Comparison of ENCODE assay signal across 8 cellular contexts in the genomic region with DNA sequence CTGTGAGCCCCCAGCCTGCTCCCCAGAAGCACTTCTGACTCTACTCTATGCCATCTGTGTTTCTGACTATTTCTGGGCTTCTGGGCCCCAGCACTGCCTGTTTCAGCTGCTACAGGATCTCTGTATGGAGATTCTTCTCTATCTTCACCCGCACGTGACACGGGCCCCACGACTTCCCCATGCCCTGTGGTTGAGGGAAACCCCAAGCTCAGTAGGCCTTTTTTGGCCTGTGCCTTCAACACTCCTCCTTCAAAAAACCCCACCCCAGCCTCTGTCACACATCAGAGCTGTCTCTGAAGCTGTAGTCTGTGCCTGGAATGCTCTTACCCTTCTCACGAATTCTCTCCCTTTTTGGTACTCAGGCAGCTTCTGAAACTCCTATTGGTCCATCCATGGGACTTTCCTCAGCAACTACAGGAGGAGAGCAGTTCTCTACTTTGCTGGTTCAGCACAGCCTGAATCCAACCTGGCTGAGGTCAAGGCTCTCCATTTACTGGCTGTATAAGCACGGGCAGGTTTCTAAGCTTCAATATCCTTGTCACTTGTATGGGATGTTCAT. TPM values are rescaled to one million over a fixed set of nuclear protein-coding genes. Genes with fewer than 3 reads are reported as not detected.
DNase-seq lines count a peak whose midpoint lies in the region; ATAC-seq and TF ChIP-seq lines count a peak whose summit lies in the region.

No MANE protein-coding gene starts in this region.

- H3K27ac Mint-ChIP-seq in activated naive CD8-positive, alpha-beta T cell treated with anti-CD3 and anti-CD28 coated beads, Interleukin-2, amount 50 U/mL, for 24 hours, result peak overlapping the region; percentile 50
- H3K27ac Mint-ChIP-seq in nephron progenitor cell, result no peak overlapping the region
- H3K27ac Mint-ChIP-seq in type B pancreatic cell, result no peak overlapping the region

- TF ChIP-seq CTCF in nephron progenitor cell (IDR thresholded peaks at IDR 0.05) (no peak), type B pancreatic cell (conservative IDR thresholded peaks at IDR 0.05) (no peak)

- no peaks in the 10 kb centered on the region for H3K36me3 Mint-ChIP-seq in activated naive CD8-positive, alpha-beta T cell treated with anti-CD3 and anti-CD28 coated beads, Interleukin-2, amount 50 U/mL, for 24 hours (ENCODE audit: low read depth)
- H3K36me3 Mint-ChIP-seq in nephron progenitor cell (ENCODE audit: low read depth), result peaks cover 4% of the 10 kb centered on the region
- peaks cover 3% of the 10 kb centered on the region for H3K36me3 Mint-ChIP-seq in type B pancreatic cell

- peak overlapping the region; percentile 28 for H3K4me3 Mint-ChIP-seq in activated naive CD8-positive, alpha-beta T cell treated with anti-CD3 and anti-CD28 coated beads, Interleukin-2, amount 50 U/mL, for 24 hours
- H3K4me3 Mint-ChIP-seq in nephron progenitor cell (peak overlapping the region; percentile 6), type B pancreatic cell (peak overlapping the region; percentile 46)

- peaks cover 28% of the 10 kb centered on the region for H3K4me1 Mint-ChIP-seq in activated naive CD8-positive, alpha-beta T cell treated with anti-CD3 and anti-CD28 coated beads, Interleukin-2, amount 50 U/mL, for 24 hours
- peaks cover 25% of the 10 kb centered on the region for H3K4me1 Mint-ChIP-seq in nephron progenitor cell
- H3K4me1 Mint-ChIP-seq in type B pancreatic cell (ENCODE audit: unreplicated experiment), result peaks cover 28% of the 10 kb centered on the region

- ATAC-seq in GM18519 (IDR thresholded peaks at IDR 0.05; ENCODE audit: low FRiP score, unreplicated experiment) (peak; percentile 78), HG02970 (IDR thresholded peaks at IDR 0.05; ENCODE audit: low FRiP score, unreplicated experiment) (peak; percentile 69)
- ATAC-seq in activated naive CD8-positive, alpha-beta T cell treated with anti-CD3 and anti-CD28 coated beads, Interleukin-2, amount 50 U/mL, for 24 hours, result peak; percentile 95

- H3K27me3 Mint-ChIP-seq in activated naive CD8-positive, alpha-beta T cell treated with anti-CD3 and anti-CD28 coated beads, Interleukin-2, amount 50 U/mL, for 24 hours, result peaks cover 31% of the 10 kb centered on the region
- H3K27me3 Mint-ChIP-seq in nephron progenitor cell (ENCODE audit: low read depth, poor library complexity) (peaks cover 31% of the 10 kb centered on the region), type B pancreatic cell (peaks cover 43% of the 10 kb centered on the region)

- DNase-seq in T-helper 1 cell, result peak; percentile 24 to 62 (median 53)
- peak; percentile 70 for DNase-seq in activated naive CD8-positive, alpha-beta T cell treated with anti-CD3 and anti-CD28 coated beads, Interleukin-2, amount 50 U/mL, for 24 hours
- DNase-seq in nephron progenitor cell, result no peak
- no peak for DNase-seq in type B pancreatic cell (ENCODE audit: extremely low spot score, unreplicated experiment)
- no peak for DNase-seq in mesenteric fat pad (ENCODE audit: low spot score)
- DNase-seq in NCI-H226, result no peak

- peaks cover 4% of the 10 kb centered on the region for H3K9me3 Mint-ChIP-seq in activated naive CD8-positive, alpha-beta T cell treated with anti-CD3 and anti-CD28 coated beads, Interleukin-2, amount 50 U/mL, for 24 hours
- H3K9me3 Mint-ChIP-seq in nephron progenitor cell (peaks cover 17% of the 10 kb centered on the region), type B pancreatic cell (peaks cover 12% of the 10 kb centered on the region)

RNA-seq across cellular contexts. Expression of a gene that starts 2.0 kb away (rescaled TPM):
- total RNA-seq in type B pancreatic cell (ENCODE audit: low replicate concordance), result 12.4 and 65.6 TPM in 2 replicates
- total RNA-seq in mesenteric fat pad, result 238 TPM

Comparison
In these comparisons a context has a peak if more than half of its experiments do, and no peak if none do; other contexts are left out.
1. DNase-seq: peak in T-helper 1 cell (5 of 5) and activated naive CD8-positive, alpha-beta T cell treated with anti-CD3 and anti-CD28 coated beads, Interleukin-2, amount 50 U/mL, for 24 hours (single experiment); none in nephron progenitor cell (single experiment), type B pancreatic cell (single experiment), mesenteric fat pad (single experiment) and NCI-H226 (single experiment).
2. Peak in every context shown above with its lines, with median percentiles within 50 percentile points of each other: ATAC-seq and H3K4me3 Mint-ChIP-seq.